ENCODE assay signal across 9 cellular contexts in the genomic region with DNA sequence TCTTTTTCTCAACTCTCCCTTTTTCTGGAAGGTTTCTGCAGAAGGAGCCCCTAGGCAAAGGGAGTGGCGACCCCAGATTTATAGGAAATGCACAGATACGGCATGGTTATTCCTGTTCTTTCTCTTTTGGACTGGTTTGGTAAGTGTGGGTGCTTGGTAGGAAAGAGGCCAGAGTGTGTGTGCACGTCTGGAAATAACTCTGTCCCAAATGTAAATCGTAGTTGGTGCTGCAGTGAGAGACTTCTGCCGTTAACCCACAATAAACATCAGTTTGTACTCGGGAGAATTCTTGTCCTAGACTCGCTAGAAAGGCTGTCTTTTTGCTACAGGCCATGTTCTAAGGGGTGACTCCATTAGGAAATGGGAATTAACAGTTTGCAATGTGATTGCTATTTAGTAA. TPM values are rescaled to one million over a fixed set of nuclear protein-coding genes. Genes with fewer than 3 reads are reported as not detected.
A peak's percentile ranks its signal among the peaks of the same experiment; 100 is the strongest.
DNase-seq lines count a peak whose midpoint lies in the region; ATAC-seq and TF ChIP-seq lines count a peak whose summit lies in the region.
"Had no signal": no experiment of that assay in that cellular context is flagged by ENCODE, and none has a peak within 500 bp of the region (broad histone marks: within the 10 kb centered on the region; RNA-seq: fewer than 3 reads in every experiment).

No MANE protein-coding gene starts in this region.

- H3K9me3 Mint-ChIP-seq in HFFc6, result no peaks in the 10 kb centered on the region
- peaks cover 0 to 9% (median 0%) of the 10 kb centered on the region in 11 donors for H3K9me3 Mint-ChIP-seq in naive thymus-derived CD4-positive, alpha-beta T cell

- peaks cover 12% of the 10 kb centered on the region; the same call in 1 of the 2 replicates for H3K27me3 Mint-ChIP-seq in HFFc6 (ENCODE audit: insufficient read depth)
- H3K27me3 Mint-ChIP-seq in naive thymus-derived CD4-positive, alpha-beta T cell, result peaks cover 45 to 71% (median 67%) of the 10 kb centered on the region in 5 donors

- no peaks in the 10 kb centered on the region for H3K27me3 ChIP-seq in endocrine pancreas (ENCODE audit: control insufficient read depth, insufficient read depth, low read length)
- H3K27me3 ChIP-seq in naive thymus-derived CD4-positive, alpha-beta T cell (ENCODE audit: control insufficient read depth in 2 of 2, insufficient read depth in 2 of 2, low read length in 2 of 2), result peaks cover 3 to 5% of the 10 kb centered on the region in 2 donors

- peak overlapping the region; percentile 45 for H3K27ac ChIP-seq in 22Rv1
- no peak overlapping the region for H3K27ac ChIP-seq in naive thymus-derived CD4-positive, alpha-beta T cell (ENCODE audit: low read depth, low read length)

- no peak for DNase-seq in HFFc6
- DNase-seq in naive thymus-derived CD4-positive, alpha-beta T cell, result no peak
- DNase-seq in KG1 (lab: John Stamatoyannopoulos, UW), result no peak
- DNase-seq in NCI-H526 treated with DMSO at 0.1 percent for 48 hours (lab: John Stamatoyannopoulos, UW), result no peak
- DNase-seq in activated CD4-positive, alpha-beta T cell treated with anti-CD3 and anti-CD28 coated beads, Interleukin-2, amount 50 U/mL, for 1 hour, result no peak
- DNase-seq: NCI-H226 had no signal

- peak overlapping the region; percentile 74 for H3K4me3 Mint-ChIP-seq in HFFc6
- H3K4me3 Mint-ChIP-seq in naive thymus-derived CD4-positive, alpha-beta T cell, result peak overlapping the region; percentile 12 to 72 (median 50)

- no peaks in the 10 kb centered on the region for H3K9me3 ChIP-seq in endocrine pancreas (ENCODE audit: control insufficient read depth, low read length)
- H3K9me3 ChIP-seq in naive thymus-derived CD4-positive, alpha-beta T cell (ENCODE audit: control insufficient read depth in 2 of 3, low read length in 3 of 3), result no peaks in the 10 kb centered on the region

- peaks cover 9% of the 10 kb centered on the region for H3K4me1 Mint-ChIP-seq in HFFc6 (ENCODE audit: low read depth)
- peaks cover 0 to 9% (median 0%) of the 10 kb centered on the region in 7 donors for H3K4me1 Mint-ChIP-seq in naive thymus-derived CD4-positive, alpha-beta T cell

- no peaks in the 10 kb centered on the region for H3K36me3 ChIP-seq in endocrine pancreas (ENCODE audit: control insufficient read depth, insufficient read depth, low read length)
- no peaks in the 10 kb centered on the region for H3K36me3 ChIP-seq in naive thymus-derived CD4-positive, alpha-beta T cell (ENCODE audit: control insufficient read depth in 2 of 3, insufficient read depth in 3 of 3, low read length in 3 of 3)

- H3K9ac ChIP-seq in endocrine pancreas (ENCODE audit: control insufficient read depth, insufficient read depth, low read length), result no peak overlapping the region

- CTCF ChIA-PET in naive thymus-derived CD4-positive, alpha-beta T cell (lab: Charles Lee), result no interaction called here

- intact Hi-C loops in naive thymus-derived CD4-positive, alpha-beta T cell (cut with micrococcal nuclease), result no loop called here

- H3K4me1 ChIP-seq in endocrine pancreas (ENCODE audit: control insufficient read depth, insufficient read depth, low read length), result peaks cover 5% of the 10 kb centered on the region
- H3K4me1 ChIP-seq in naive thymus-derived CD4-positive, alpha-beta T cell (ENCODE audit: control insufficient read depth in 2 of 2, insufficient read depth in 2 of 2, low read length in 2 of 2), result no peaks in the 10 kb centered on the region

- POLR2A ChIA-PET in naive thymus-derived CD4-positive, alpha-beta T cell (lab: Charles Lee), result no interaction called here

- no peaks in the 10 kb centered on the region for H3K36me3 Mint-ChIP-seq in HFFc6 (ENCODE audit: low read depth)
- no peaks in the 10 kb centered on the region for H3K36me3 Mint-ChIP-seq in naive thymus-derived CD4-positive, alpha-beta T cell

- ATAC-seq in naive thymus-derived CD4-positive, alpha-beta T cell, result no peak
- ATAC-seq in HG03175 (IDR thresholded peaks at IDR 0.05; ENCODE audit: unreplicated experiment), result no peak

- peak overlapping the region; percentile 63 for H3K4me3 ChIP-seq in endocrine pancreas (ENCODE audit: control insufficient read depth, insufficient read depth, low read length)
- H3K4me3 ChIP-seq in naive thymus-derived CD4-positive, alpha-beta T cell (ENCODE audit: low read length), result no peak overlapping the region

- TF ChIP-seq CTCF in 22Rv1 (IDR thresholded peaks at IDR 0.05) (no peak), HFFc6 (IDR thresholded peaks at IDR 0.05) (no peak)

- no peak overlapping the region for H3K27ac Mint-ChIP-seq in HFFc6
- H3K27ac Mint-ChIP-seq in naive thymus-derived CD4-positive, alpha-beta T cell, result no peak overlapping the region

RNA-seq across cellular contexts. Expression of gene SLC44A3, which starts 0.8 kb away (rescaled TPM):
- 1 to 10 TPM in 2 of 6 experiments, under 1 TPM in 4; 0.62 to 1.8 (median 0.73) TPM for total RNA-seq in HFFc6 (2021; fragmentation: NEBNext Ultra II Directional; extraction: Animal tissue kit (Norgen Biotek cat#: 25700))
- 1 to 10 TPM in 1 of 5 experiments, under 1 TPM in 1, not detected in 3; 0.24 to 1.0 TPM for total RNA-seq in naive thymus-derived CD4-positive, alpha-beta T cell
- polyA plus RNA-seq in naive thymus-derived CD4-positive, alpha-beta T cell, result not detected
